ENCODE assay signal across 12 cellular contexts in genomic region chr1:47415728-47416318, GRCh38. TPM values are rescaled to one million over a fixed set of nuclear protein-coding genes. Genes with fewer than 3 reads are reported as not detected.
DNase-seq lines count a peak whose midpoint lies in the region; ATAC-seq, FAIRE-seq and TF ChIP-seq lines count a peak whose summit lies in the region.
"Had no signal": no experiment of that assay in that cellular context is flagged by ENCODE, and none has a peak within 500 bp of the region (broad histone marks: within the 10 kb centered on the region; RNA-seq: fewer than 3 reads in every experiment).

FOXE3 (plus strand) TSS chr1:47416285; CDS start chr1:47416316, 31 bp downstream.

- H3K27me3 ChIP-seq in H9 (ENCODE audit: insufficient read depth, low read length), result peaks cover 52% of the 10 kb centered on the region
- peaks cover 3% of the 10 kb centered on the region for H3K27me3 ChIP-seq in thyroid gland

- H4K20me1 ChIP-seq in H9 (ENCODE audit: control insufficient read depth, insufficient read depth, insufficient read length), result no peaks in the 10 kb centered on the region

- no peak within 1 kb of the TSS for H3K4ac ChIP-seq in H9 (ENCODE audit: low read depth, low read length)

- intact Hi-C loops in thyroid gland (cut with DNase I), result no loop called here

- POLR2A ChIA-PET in AG04449 (lab: Yijun Ruan, JAX), result no interaction called here

- H3K23me2 ChIP-seq in H9 (ENCODE audit: insufficient read length, low read depth, low read length, poor library complexity, severe bottlenecking), result no peaks in the 10 kb centered on the region

- H3K4me3 Mint-ChIP-seq in H9, result peak within 1 kb of the TSS; percentile 64 to 82
- H3K4me3 Mint-ChIP-seq in naive B cell, result peak within 1 kb of the TSS in 6 of 8 donors; percentile 14 to 61 (median 50)

- H3K4me1 ChIP-seq in H9 (ENCODE audit: insufficient read depth, low read length) (no peaks in the 10 kb centered on the region), thyroid gland (no peaks in the 10 kb centered on the region)
- H3K4me1 ChIP-seq: vagina had no signal

- no peak within 1 kb of the TSS for H3K23ac ChIP-seq in H9 (ENCODE audit: insufficient read length, low read depth, low read length)

- H3K9me3 Mint-ChIP-seq in H9, result peaks cover 0 to 9% of the 10 kb centered on the region in 2 experiments; a peak in 2 of 5 replicates
- H3K9me3 Mint-ChIP-seq in naive B cell, result peaks cover 0 to 1% (median 0%) of the 10 kb centered on the region in 7 donors

- TF ChIP-seq POLR2A in thyroid gland (IDR thresholded peaks at IDR 0.05), result no peak

- H3K27ac Mint-ChIP-seq in H9 (no peak within 1 kb of the TSS), naive B cell (peak within 1 kb of the TSS in 2 of 6 donors; percentile 20 to 58)

- H3K14ac ChIP-seq in H9 (ENCODE audit: insufficient read depth, low read length), result no peak within 1 kb of the TSS

- peak within 1 kb of the TSS; percentile 39 for H3K4me3 ChIP-seq in AG04449 (ENCODE audit: low read depth, low read length)
- peak within 1 kb of the TSS; percentile 63 for H3K4me3 ChIP-seq in coronary artery
- no peak within 1 kb of the TSS for H3K4me3 ChIP-seq in thyroid gland (replicated peaks in 1 of 3)

- FAIRE-seq in urothelium cell line (lab: Jason Lieb, UNC) (no peak), RCC 7860 (lab: Jason Lieb, UNC) (no peak)

- DNase-seq in AG04449 (ENCODE audit: low read depth, low spot score), result no peak
- no peak for DNase-seq in H9
- no peak for DNase-seq in coronary artery (ENCODE audit: low spot score)
- DNase-seq in naive B cell, result no peak
- DNase-seq in urothelium cell line (ENCODE audit: low spot score), result no peak
- DNase-seq in RCC 7860 (ENCODE audit: low spot score), result no peak
- no peak for DNase-seq in NCI-H1092 (lab: John Stamatoyannopoulos, UW)
- DNase-seq in thyroid gland, result no peak
- DNase-seq: DND-41, NCI-H1436 treated with DMSO at 0.1 percent for 48 hours, SHP77 treated with DMSO at 0.1 percent for 48 hours had no signal

- no peak within 1 kb of the TSS for H3K9ac ChIP-seq in H9 (ENCODE audit: extremely low read depth, insufficient read length, low read length)

- no peak within 1 kb of the TSS for H3K27ac ChIP-seq in H9 (ENCODE audit: insufficient read length, low read depth, low read length)
- no peak within 1 kb of the TSS for H3K27ac ChIP-seq in coronary artery
- H3K27ac ChIP-seq in thyroid gland, result no peak within 1 kb of the TSS
- H3K27ac ChIP-seq: vagina had no signal

- ATAC-seq in naive B cell (ENCODE audit: low read depth in 2 of 2), result no peak

- H2BK12ac ChIP-seq in H9 (ENCODE audit: insufficient read length, low read depth, low read length), result no peak within 1 kb of the TSS

- no peaks in the 10 kb centered on the region for H3K79me1 ChIP-seq in H9 (ENCODE audit: insufficient read depth, low read depth, low read length, poor library complexity, severe bottlenecking)

- peaks cover 0 to 5% (median 0%) of the 10 kb centered on the region in 3 experiments; a peak in 1 of 7 replicates for H3K36me3 Mint-ChIP-seq in H9 (ENCODE audit: insufficient read depth in 1 of 3, low read depth in 3 of 3)
- H3K36me3 Mint-ChIP-seq in naive B cell, result peaks cover 0 to 7% of the 10 kb centered on the region in 2 donors

- no peak within 1 kb of the TSS for H2AFZ ChIP-seq in H9 (ENCODE audit: low read length)

- no peak within 1 kb of the TSS for H2BK20ac ChIP-seq in H9 (ENCODE audit: low read depth, low read length, poor library complexity, severe bottlenecking)

- TF ChIP-seq CTCF in AG04449 (IDR thresholded peaks at IDR 0.05; ENCODE audit: insufficient read depth, low read length, missing control alignments) (no peak), H9 (conservative IDR thresholded peaks at IDR 0.05) (no peak), coronary artery (IDR thresholded peaks at IDR 0.05) (no peak), thyroid gland (IDR thresholded peaks at IDR 0.05) (no peak)

- no CpG with 5 or more reads among the region's 21 CpGs for WGBS in H9 (ENCODE audit: extremely low coverage, insufficient read length, low lambda C conversion rate)
- 16 to 33% methylated on average over 9 to 21 of the region's 21 CpGs for WGBS in thyroid gland, 2 donors

- H2BK5ac ChIP-seq in H9 (ENCODE audit: insufficient read length, low read length), result no peak within 1 kb of the TSS

- no peak within 1 kb of the TSS for H3K56ac ChIP-seq in H9 (ENCODE audit: insufficient read length, low read depth, low read length)

- CTCF ChIA-PET in AG04449 (lab: Yijun Ruan, JAX), result interaction anchor here (1.8 to 22.8 kb wide), 8 partner anchors 7 to 26 kb away, joined by 5 to 535 read pairs (median 57); partner anchors contain the start of gene FOXD2

- no peak within 1 kb of the TSS for H2AK5ac ChIP-seq in H9 (ENCODE audit: insufficient read length, low read length)

- no peak within 1 kb of the TSS for H4K5ac ChIP-seq in H9 (ENCODE audit: insufficient read length, low read depth, low read length)

- H3K79me2 ChIP-seq in H9 (ENCODE audit: insufficient read depth, low read length), result no peaks in the 10 kb centered on the region

- no peaks in the 10 kb centered on the region for H3K9me3 ChIP-seq in H9 (ENCODE audit: control insufficient read depth, low read depth, low read length)
- no peaks in the 10 kb centered on the region for H3K9me3 ChIP-seq in thyroid gland
- H3K9me3 ChIP-seq: vagina had no signal

- peaks cover 92% of the 10 kb centered on the region for H3K27me3 Mint-ChIP-seq in H9 (ENCODE audit: low read depth)
- H3K27me3 Mint-ChIP-seq in naive B cell, result peaks cover 41 to 72% (median 65%) of the 10 kb centered on the region in 3 donors

- no peak within 1 kb of the TSS for H4K91ac ChIP-seq in H9 (ENCODE audit: insufficient read length, low read depth, low read length)

- no peak within 1 kb of the TSS for H2BK120ac ChIP-seq in H9 (ENCODE audit: low read depth, low read length, poor library complexity, severe bottlenecking)

- peaks cover 5 to 14% of the 10 kb centered on the region in 2 experiments; a peak in 3 of 4 replicates for H3K4me1 Mint-ChIP-seq in H9
- peaks cover 8 to 17% (median 12%) of the 10 kb centered on the region in 3 donors for H3K4me1 Mint-ChIP-seq in naive B cell

- H3K18ac ChIP-seq in H9 (ENCODE audit: insufficient read length, low read depth, low read length), result no peak within 1 kb of the TSS

- no peaks in the 10 kb centered on the region for H3K36me3 ChIP-seq in thyroid gland
- H3K36me3 ChIP-seq: vagina had no signal

- H3T11ph ChIP-seq in H9 (ENCODE audit: low read length), result no peak within 1 kb of the TSS

- H3K4me2 ChIP-seq in H9 (ENCODE audit: insufficient read depth, insufficient read length, low read length), result peak within 1 kb of the TSS; percentile 24

- no peak within 1 kb of the TSS for H2BK15ac ChIP-seq in H9 (ENCODE audit: low read depth, low read length)

- no peak within 1 kb of the TSS for H4K8ac ChIP-seq in H9 (replicated peaks; ENCODE audit: insufficient read length, low read depth, low read length)

RNA-seq across cellular contexts. Expression of gene FOXE3, which starts in this region (rescaled TPM):
- total RNA-seq in H9 (2021) (0.11 and 0.15 TPM in 2 replicates), thyroid gland (not detected)
- polyA plus RNA-seq in naive B cell (ENCODE audit: low read depth in 6 of 6), result not detected
- total RNA-seq: vagina had no signal

Comparison
In these comparisons a context has a peak if more than half of its experiments do, and no peak if none do; other contexts are left out.
1. H3K4me3 ChIP-seq: peak in AG04449 (single experiment) and coronary artery (single experiment); none in thyroid gland (0 of 3).